Comparison of ENCODE assay signal across 8 cellular contexts in genomic region chr7:64794171-64794844, GRCh38. TPM values are rescaled to one million over a fixed set of nuclear protein-coding genes. Genes with fewer than 3 reads are reported as not detected.
A peak's percentile ranks its signal among the peaks of the same experiment; 100 is the strongest.
DNase-seq lines count a peak whose midpoint lies in the region; ATAC-seq and TF ChIP-seq lines count a peak whose summit lies in the region.

ZNF138 (plus strand) TSS chr7:64794428; CDS start chr7:64794569, 141 bp downstream.

- DNase-seq in NCI-H69 (lab: John Stamatoyannopoulos, UW): peak; percentile 99
- DNase-seq in activated CD4-positive, alpha-beta T cell treated with anti-CD3 and anti-CD28 coated beads, Interleukin-2, amount 50 U/mL, for 1 hour: peak; percentile 92
- peak; percentile 94 for DNase-seq in left lobe of liver (ENCODE audit: low spot score)
- DNase-seq in stimulated activated CD4-positive, alpha-beta T cell treated with anti-CD3 and anti-CD28 coated beads, Interleukin-2, amount 100 ng/mL, for 24 hours: peak; percentile 93 to 95

- peak within 1 kb of the TSS; percentile 70 for H3K27ac ChIP-seq in C4-2B

- no peak for TF ChIP-seq CTCF in C4-2B (conservative IDR thresholded peaks at IDR 0.05)

- peaks cover 41% of the 10 kb centered on the region for H3K36me3 Mint-ChIP-seq in dendritic cell treated with granulocyte-macrophage colony-stimulating factor and Interleukin-4, amounts not matched to agents 40 ng/mL and 50 ng/mL, for 4 days (ENCODE audit: low read depth)

- intact Hi-C loops in dendritic cell treated with granulocyte-macrophage colony-stimulating factor and Interleukin-4, amounts not matched to agents 40 ng/mL and 50 ng/mL, for 4 days (cut with micrococcal nuclease): loop anchor here (10.0 kb wide), 2 partner anchors 110 to 480 kb away; partner anchors contain the start of genes ZNF273 and ZNF736

- peak within 1 kb of the TSS; percentile 96 for H3K27ac Mint-ChIP-seq in dendritic cell treated with granulocyte-macrophage colony-stimulating factor and Interleukin-4, amounts not matched to agents 40 ng/mL and 50 ng/mL, for 4 days

- no peaks in the 10 kb centered on the region for H3K27me3 Mint-ChIP-seq in dendritic cell treated with granulocyte-macrophage colony-stimulating factor and Interleukin-4, amounts not matched to agents 40 ng/mL and 50 ng/mL, for 4 days

- H3K4me3 Mint-ChIP-seq in dendritic cell treated with granulocyte-macrophage colony-stimulating factor and Interleukin-4, amounts not matched to agents 40 ng/mL and 50 ng/mL, for 4 days: peak within 1 kb of the TSS; percentile 98

- ATAC-seq in GM19372 (IDR thresholded peaks at IDR 0.05; ENCODE audit: low read depth, unreplicated experiment) (peak; percentile 100), HG03521 (IDR thresholded peaks at IDR 0.05; ENCODE audit: unreplicated experiment) (peak; percentile 100), left lobe of liver (peak; percentile 100)

- peaks cover 10% of the 10 kb centered on the region for H3K9me3 Mint-ChIP-seq in dendritic cell treated with granulocyte-macrophage colony-stimulating factor and Interleukin-4, amounts not matched to agents 40 ng/mL and 50 ng/mL, for 4 days

- H3K4me1 Mint-ChIP-seq in dendritic cell treated with granulocyte-macrophage colony-stimulating factor and Interleukin-4, amounts not matched to agents 40 ng/mL and 50 ng/mL, for 4 days (ENCODE audit: low read depth): peaks cover 16% of the 10 kb centered on the region

RNA-seq across cellular contexts. Expression of gene ZNF138, which starts in this region (rescaled TPM):
- 1.7 TPM for total RNA-seq in left lobe of liver

Comparison
In these comparisons a context has a peak if more than half of its experiments do, and no peak if none do; other contexts are left out.
1. Peak in every context shown above with its lines: DNase-seq, ATAC-seq and H3K27ac ChIP-seq.